Comparison of ENCODE assay signal across 1 cellular context in genomic region chr5:181188700-181189362, GRCh38.
A peak's percentile ranks its signal among the peaks of the same experiment; 100 is the strongest.
TF ChIP-seq lines count a peak whose summit lies in the region.

No MANE protein-coding gene starts in this region.

TF ChIP-seq in HepG2, 621 proteins besides CTCF, POLR2A, EP300 and RAD21 (continued from another document and continues in another):
- TF ChIP-seq ZBTB40 (IDR thresholded peaks at IDR 0.05) (no peak), ZBTB40 (CRISPR knock-in tag; IDR thresholded peaks at IDR 0.05) (no peak), ZBTB14 (CRISPR knock-in tag; IDR thresholded peaks at IDR 0.05) (0 out of 2 replicates have a peak, but pooled peaks have one; percentile 19), ONECUT2 (CRISPR knock-in tag; IDR thresholded peaks at IDR 0.05) (no peak), IKZF4 (CRISPR knock-in tag; IDR thresholded peaks at IDR 0.05; ENCODE audit: borderline replicate concordance, low read depth, not compliant biosample characterization) (no peak), ZNF33B (CRISPR knock-in tag; IDR thresholded peaks at IDR 0.05) (no peak), SMARCE1 (IDR thresholded peaks at IDR 0.05; ENCODE audit: borderline replicate concordance) (no peak), JUND (CRISPR knock-in tag; IDR thresholded peaks at IDR 0.05) (no peak), ZBTB42 (CRISPR knock-in tag; IDR thresholded peaks at IDR 0.05) (no peak), DNMT1 (CRISPR knock-in tag; IDR thresholded peaks at IDR 0.05) (no peak), TOE1 (CRISPR knock-in tag; IDR thresholded peaks at IDR 0.05) (no peak), HIC2 (CRISPR knock-in tag; IDR thresholded peaks at IDR 0.05; ENCODE audit: low read depth) (no peak), ETV5 (CRISPR knock-in tag; IDR thresholded peaks at IDR 0.05; ENCODE audit: borderline replicate concordance) (no peak), BRCA1 (CRISPR knock-in tag; IDR thresholded peaks at IDR 0.05) (no peak), ZKSCAN5 (CRISPR knock-in tag; IDR thresholded peaks at IDR 0.05) (no peak), E2F1 (CRISPR knock-in tag; IDR thresholded peaks at IDR 0.05) (no peak), RARA (CRISPR knock-in tag; IDR thresholded peaks at IDR 0.05) (no peak), GPN1 (CRISPR knock-in tag; IDR thresholded peaks at IDR 0.05; ENCODE audit: borderline replicate concordance) (no peak), ZNF597 (CRISPR knock-in tag; IDR thresholded peaks at IDR 0.05) (no peak), ZFP41 (CRISPR knock-in tag; IDR thresholded peaks at IDR 0.05; ENCODE audit: borderline replicate concordance) (no peak), KMT2B (CRISPR knock-in tag; IDR thresholded peaks at IDR 0.05) (no peak), TFAP4 (IDR thresholded peaks at IDR 0.05; ENCODE audit: borderline replicate concordance, low read depth) (peak; percentile 11; the same call in 1 of the 2 replicates), CREM (IDR thresholded peaks at IDR 0.05) (no peak), CREM (CRISPR knock-in tag; IDR thresholded peaks at IDR 0.05) (no peak), GABPB1 (CRISPR knock-in tag; IDR thresholded peaks at IDR 0.05) (peak; percentile 10; the same call in 1 of the 2 replicates), ARID3A (IDR thresholded peaks at IDR 0.05; ENCODE audit: low read depth, low read length) (no peak; the same call in 1 of the 2 replicates), SNAI1 (CRISPR knock-in tag; IDR thresholded peaks at IDR 0.05; ENCODE audit: borderline replicate concordance) (no peak), NPAS2 (CRISPR knock-in tag; IDR thresholded peaks at IDR 0.05; ENCODE audit: borderline replicate concordance) (no peak), ZFP36L1 (CRISPR knock-in tag; IDR thresholded peaks at IDR 0.05) (no peak), ZNF510 (CRISPR knock-in tag; IDR thresholded peaks at IDR 0.05; ENCODE audit: low read depth) (peak; percentile 90; the same call in 1 of the 2 replicates), SALL1 (CRISPR knock-in tag; IDR thresholded peaks at IDR 0.05) (no peak), THAP8 (CRISPR knock-in tag; IDR thresholded peaks at IDR 0.05; ENCODE audit: borderline replicate concordance) (no peak)
